18 cellular contexts compared by ENCODE assay signal in the genomic region with DNA sequence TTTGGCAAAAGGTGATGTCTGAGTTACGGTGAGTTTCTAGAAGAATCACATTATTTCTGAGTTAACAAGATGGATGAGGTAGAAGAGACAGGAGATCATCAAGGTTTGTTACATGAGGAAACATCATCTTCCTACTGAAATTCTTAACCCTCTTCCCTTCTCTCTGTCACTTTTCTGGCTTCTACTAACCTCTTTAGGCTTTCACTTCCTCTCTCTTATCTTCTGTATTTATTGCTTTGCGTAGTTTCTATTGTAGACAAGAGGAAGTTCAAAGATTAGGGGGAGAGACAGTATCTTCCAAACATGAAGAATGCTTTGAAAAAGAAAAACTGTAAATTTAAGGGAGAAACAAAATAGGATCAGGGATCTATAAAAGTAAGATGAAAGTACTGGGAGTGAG.
DNase-seq lines count a peak whose midpoint lies in the region; ATAC-seq, FAIRE-seq and TF ChIP-seq lines count a peak whose summit lies in the region.
"Had no signal": no experiment of that assay in that cellular context is flagged by ENCODE, and none has a peak within 500 bp of the region (broad histone marks: within the 10 kb centered on the region; RNA-seq: fewer than 3 reads in every experiment).

No MANE protein-coding gene starts in this region.

- no peaks in the 10 kb centered on the region for H3K36me3 Mint-ChIP-seq in activated T-cell treated with anti-CD3 and anti-CD28 coated beads, Interleukin-2, amount 50 U/mL, for 72 hours (ENCODE audit: insufficient read depth in 2 of 2)
- H3K36me3 Mint-ChIP-seq: activated naive CD4-positive, alpha-beta T cell treated with anti-CD3 and anti-CD28 coated beads, Interleukin-2, amount 10 ng/mL, durations not matched to agents 7 days and 5 days had no signal

- H3K4me3 Mint-ChIP-seq in activated T-cell treated with anti-CD3 and anti-CD28 coated beads, Interleukin-2, amount 50 U/mL, for 72 hours = no peak overlapping the region
- H3K4me3 Mint-ChIP-seq: activated naive CD4-positive, alpha-beta T cell treated with anti-CD3 and anti-CD28 coated beads, Interleukin-2, amount 10 ng/mL, durations not matched to agents 7 days and 5 days had no signal

- FAIRE-seq in GM12891 (lab: Jason Lieb, UNC) = no peak

- no peak overlapping the region for H3K27ac Mint-ChIP-seq in activated T-cell treated with anti-CD3 and anti-CD28 coated beads, Interleukin-2, amount 50 U/mL, for 72 hours
- H3K27ac Mint-ChIP-seq: activated naive CD4-positive, alpha-beta T cell treated with anti-CD3 and anti-CD28 coated beads, Interleukin-2, amount 10 ng/mL, durations not matched to agents 7 days and 5 days had no signal

- no peaks in the 10 kb centered on the region for H3K4me1 Mint-ChIP-seq in activated T-cell treated with anti-CD3 and anti-CD28 coated beads, Interleukin-2, amount 50 U/mL, for 72 hours (ENCODE audit: low read depth)
- H3K4me1 Mint-ChIP-seq: activated naive CD4-positive, alpha-beta T cell treated with anti-CD3 and anti-CD28 coated beads, Interleukin-2, amount 10 ng/mL, durations not matched to agents 7 days and 5 days had no signal

- peaks cover 2 to 8% of the 10 kb centered on the region in 2 donors for H3K9me3 Mint-ChIP-seq in activated T-cell treated with anti-CD3 and anti-CD28 coated beads, Interleukin-2, amount 50 U/mL, for 72 hours
- H3K9me3 Mint-ChIP-seq: activated naive CD4-positive, alpha-beta T cell treated with anti-CD3 and anti-CD28 coated beads, Interleukin-2, amount 10 ng/mL, durations not matched to agents 7 days and 5 days had no signal

- no peaks in the 10 kb centered on the region for H3K27me3 Mint-ChIP-seq in activated T-cell treated with anti-CD3 and anti-CD28 coated beads, Interleukin-2, amount 50 U/mL, for 72 hours (ENCODE audit: low read depth)
- H3K27me3 Mint-ChIP-seq: activated naive CD4-positive, alpha-beta T cell treated with anti-CD3 and anti-CD28 coated beads, Interleukin-2, amount 10 ng/mL, durations not matched to agents 7 days and 5 days had no signal

- ATAC-seq in HG02938 (IDR thresholded peaks at IDR 0.05; ENCODE audit: unreplicated experiment) (peak; percentile 69), HG03097 (IDR thresholded peaks at IDR 0.05; ENCODE audit: low FRiP score, unreplicated experiment) (no peak), GM19467 (IDR thresholded peaks at IDR 0.05; ENCODE audit: unreplicated experiment) (no peak)
- no peak for ATAC-seq in activated T-cell treated with anti-CD3 and anti-CD28 coated beads, Interleukin-2, amount 50 U/mL, for 72 hours (replicated peaks in 1 of 2)

- DNase-seq in GM12891 (ENCODE audit: insufficient read length, low spot score) = no peak
- peak; percentile 95 for DNase-seq in NOMO-1 treated with DMSO at 0.1 percent for 48 hours (lab: John Stamatoyannopoulos, UW; ENCODE audit: unreplicated experiment)
- peak; percentile 37 for DNase-seq in medulla oblongata (ENCODE audit: extremely low spot score)
- DNase-seq in NCI-H146 (lab: John Stamatoyannopoulos, UW) = no peak
- no peak for DNase-seq in activated T-cell treated with anti-CD3 and anti-CD28 coated beads, Interleukin-2, amount 50 U/mL, for 72 hours
- DNase-seq: activated naive CD4-positive, alpha-beta T cell treated with anti-CD3 and anti-CD28 coated beads, Interleukin-2, amount 10 ng/mL, durations not matched to agents 7 days and 5 days; activated T-cell treated with anti-CD3 and anti-CD28 coated beads, Interleukin-2, amount 50 U/mL, for 48 hours; anterior cingulate cortex; Calu3; cortex of kidney; kidney; mammary epithelial cell; NCI-H1436; NCI-H510A treated with DMSO at 0.1 percent for 48 hours; trophoblast cell had no signal

- TF ChIP-seq POLR2A in GM12891 (IDR thresholded peaks at IDR 0.05; ENCODE audit: low read depth, low read length) = no peak

TF ChIP-seq in GM12891, 5 proteins besides CTCF, POLR2A, EP300 and RAD21:
- TF ChIP-seq SPI1 (IDR thresholded peaks at IDR 0.05; ENCODE audit: low read depth, low read length) = peak; percentile 59
- no peak for TF ChIP-seq POLR2AphosphoS5 (IDR thresholded peaks at IDR 0.05; ENCODE audit: low read depth, low read length)
- no peak for TF ChIP-seq TAF1 (IDR thresholded peaks at IDR 0.05; ENCODE audit: low read depth, low read length)
- TF ChIP-seq PAX5 (IDR thresholded peaks at IDR 0.05; ENCODE audit: insufficient read depth, low read length, severe bottlenecking) = no peak
- TF ChIP-seq POU2F2 (IDR thresholded peaks at IDR 0.05; ENCODE audit: low read depth, low read length) = no peak

Comparison
In these comparisons a context has a peak if more than half of its experiments do, and no peak if none do; other contexts are left out.
1. DNase-seq: peak in NOMO-1 treated with DMSO at 0.1 percent for 48 hours (single experiment) and medulla oblongata (single experiment); none in GM12891 (single experiment), NCI-H146 (single experiment) and activated T-cell treated with anti-CD3 and anti-CD28 coated beads, Interleukin-2, amount 50 U/mL, for 72 hours (0 of 2).